Comparison of ENCODE assay signal across 9 cellular contexts in genomic region chr2:3282056-3282998, GRCh38.
DNase-seq lines count a peak whose midpoint lies in the region; ATAC-seq and TF ChIP-seq lines count a peak whose summit lies in the region.
"Had no signal": no experiment of that assay in that cellular context is flagged by ENCODE, and none has a peak within 500 bp of the region (broad histone marks: within the 10 kb centered on the region; RNA-seq: fewer than 3 reads in every experiment).

No MANE protein-coding gene starts in this region.

- CTCF ChIA-PET in activated CD8-positive, alpha-beta T cell treated with anti-CD3 and anti-CD28 coated beads for 36 hours (lab: Charles Lee), result no interaction called here
- CTCF ChIA-PET in WTC11 (lab: Charles Lee), result no interaction called here

- no peak overlapping the region for H3K27ac Mint-ChIP-seq in activated CD8-positive, alpha-beta T cell treated with anti-CD3 and anti-CD28 coated beads for 36 hours
- H3K27ac Mint-ChIP-seq in WTC11, result no peak overlapping the region

- DNase-seq in AG20443 (ENCODE audit: low spot score) (peak; percentile 81), NCI-H2029 treated with DMSO at 0.1 percent for 48 hours (lab: John Stamatoyannopoulos, UW) (peak; percentile 75), caudate nucleus (lab: John Stamatoyannopoulos, UW) (peak in 54 of 61 donors; percentile 22 to 94 (median 57)), medulla oblongata (ENCODE audit: extremely low spot score) (peak; percentile 72), 8988T (no peak), WTC11 (ENCODE audit: low spot score) (no peak)
- no peak for DNase-seq in activated CD8-positive, alpha-beta T cell treated with anti-CD3 and anti-CD28 coated beads for 36 hours
- DNase-seq: DND-41 had no signal

- no peak for TF ChIP-seq CTCF in activated CD8-positive, alpha-beta T cell treated with anti-CD3 and anti-CD28 coated beads for 36 hours (IDR thresholded peaks at IDR 0.05)
- no peak for TF ChIP-seq CTCF in WTC11 (IDR thresholded peaks at IDR 0.05)

- intact Hi-C loops in activated CD8-positive, alpha-beta T cell treated with anti-CD3 and anti-CD28 coated beads for 36 hours (cut with micrococcal nuclease), result no loop called here

- ATAC-seq in HG03439 (IDR thresholded peaks at IDR 0.05; ENCODE audit: unreplicated experiment) (no peak), WTC11 (no peak)
- ATAC-seq in activated CD8-positive, alpha-beta T cell treated with anti-CD3 and anti-CD28 coated beads for 36 hours, result no peak

- peaks cover 24% of the 10 kb centered on the region for H3K36me3 Mint-ChIP-seq in activated CD8-positive, alpha-beta T cell treated with anti-CD3 and anti-CD28 coated beads for 36 hours (ENCODE audit: low read depth)
- H3K36me3 Mint-ChIP-seq in WTC11, result peaks cover 7% of the 10 kb centered on the region; the same call in 1 of the 2 replicates

- H3K4me3 Mint-ChIP-seq in activated CD8-positive, alpha-beta T cell treated with anti-CD3 and anti-CD28 coated beads for 36 hours, result no peak overlapping the region
- no peak overlapping the region for H3K4me3 Mint-ChIP-seq in WTC11

- H3K9me3 Mint-ChIP-seq in activated CD8-positive, alpha-beta T cell treated with anti-CD3 and anti-CD28 coated beads for 36 hours, result peaks cover 3% of the 10 kb centered on the region
- H3K9me3 Mint-ChIP-seq in WTC11, result peaks cover 4% of the 10 kb centered on the region

- H3K27ac ChIP-seq in caudate nucleus (ENCODE audit: low read depth, low read length), result peak overlapping the region; percentile 69

- POLR2A ChIA-PET in activated CD8-positive, alpha-beta T cell treated with anti-CD3 and anti-CD28 coated beads for 36 hours (lab: Charles Lee), result no interaction called here
- POLR2A ChIA-PET in WTC11 (lab: Charles Lee), result no interaction called here

- H3K27me3 Mint-ChIP-seq in activated CD8-positive, alpha-beta T cell treated with anti-CD3 and anti-CD28 coated beads for 36 hours, result no peaks in the 10 kb centered on the region
- H3K27me3 Mint-ChIP-seq in WTC11 (ENCODE audit: low read depth), result no peaks in the 10 kb centered on the region

- H3K4me1 Mint-ChIP-seq in activated CD8-positive, alpha-beta T cell treated with anti-CD3 and anti-CD28 coated beads for 36 hours (ENCODE audit: low read depth), result peaks cover 2% of the 10 kb centered on the region
- H3K4me1 Mint-ChIP-seq in WTC11, result peaks cover 7% of the 10 kb centered on the region

TF ChIP-seq in WTC11, 78 proteins besides CTCF, POLR2A, EP300 and RAD21:
- TF ChIP-seq FOXJ3 (CRISPR knock-in tag; IDR thresholded peaks at IDR 0.05; ENCODE audit: borderline replicate concordance) (no peak), PRDM15 (CRISPR knock-in tag; IDR thresholded peaks at IDR 0.05) (no peak), KAT7 (CRISPR knock-in tag; IDR thresholded peaks at IDR 0.05; ENCODE audit: borderline replicate concordance) (no peak), TCF7 (CRISPR knock-in tag; IDR thresholded peaks at IDR 0.05; ENCODE audit: low read depth) (no peak), GRHL2 (CRISPR knock-in tag; IDR thresholded peaks at IDR 0.05; ENCODE audit: insufficient replicate concordance, severe bottlenecking) (no peak), OVOL2 (CRISPR knock-in tag; IDR thresholded peaks at IDR 0.05; ENCODE audit: borderline replicate concordance) (no peak), ZNF425 (CRISPR knock-in tag; conservative IDR thresholded peaks at IDR 0.05) (no peak), TEAD1 (CRISPR knock-in tag; IDR thresholded peaks at IDR 0.05) (no peak), ZNF317 (CRISPR knock-in tag; IDR thresholded peaks at IDR 0.05; ENCODE audit: borderline replicate concordance, low read depth) (no peak), GTF2I (CRISPR knock-in tag; conservative IDR thresholded peaks at IDR 0.05) (no peak), GABPB1 (CRISPR knock-in tag; IDR thresholded peaks at IDR 0.05) (no peak), AR (CRISPR knock-in tag; IDR thresholded peaks at IDR 0.05) (no peak), CREB1 (CRISPR knock-in tag; IDR thresholded peaks at IDR 0.05) (no peak), NR1H2 (CRISPR knock-in tag; IDR thresholded peaks at IDR 0.05) (no peak), USF2 (CRISPR knock-in tag; IDR thresholded peaks at IDR 0.05) (no peak)
- TF ChIP-seq, protein P1, sequence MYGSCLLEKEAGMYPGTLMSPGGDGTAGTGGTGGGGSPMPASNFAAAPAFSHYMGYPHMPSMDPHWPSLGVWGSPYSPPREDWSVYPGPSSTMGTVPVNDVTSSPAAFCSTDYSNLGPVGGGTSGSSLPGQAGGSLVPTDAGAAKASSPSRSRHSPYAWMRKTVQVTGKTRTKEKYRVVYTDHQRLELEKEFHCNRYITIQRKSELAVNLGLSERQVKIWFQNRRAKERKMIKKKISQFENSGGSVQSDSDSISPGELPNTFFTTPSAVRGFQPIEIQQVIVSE (CRISPR knock-in tag; IDR thresholded peaks at IDR 0.05; ENCODE audit: borderline replicate concordance), result no peak

Comparison
In these comparisons a context has a peak if more than half of its experiments do, and no peak if none do; other contexts are left out.
1. DNase-seq: peak in AG20443 (single experiment), NCI-H2029 treated with DMSO at 0.1 percent for 48 hours (single experiment), caudate nucleus (54 of 61) and medulla oblongata (single experiment); none in 8988T (single experiment), activated CD8-positive, alpha-beta T cell treated with anti-CD3 and anti-CD28 coated beads for 36 hours (single experiment) and WTC11 (single experiment).